Comparison of ENCODE assay signal across 1 cellular context in genomic region chr21:34974162-34974981, GRCh38.
A peak's percentile ranks its signal among the peaks of the same experiment; 100 is the strongest.
TF ChIP-seq lines count a peak whose summit lies in the region.

No MANE protein-coding gene starts in this region.

TF ChIP-seq in HepG2, 621 proteins besides CTCF, POLR2A, EP300 and RAD21 (continued from another document and continues in another):
- TF ChIP-seq, protein P1, sequence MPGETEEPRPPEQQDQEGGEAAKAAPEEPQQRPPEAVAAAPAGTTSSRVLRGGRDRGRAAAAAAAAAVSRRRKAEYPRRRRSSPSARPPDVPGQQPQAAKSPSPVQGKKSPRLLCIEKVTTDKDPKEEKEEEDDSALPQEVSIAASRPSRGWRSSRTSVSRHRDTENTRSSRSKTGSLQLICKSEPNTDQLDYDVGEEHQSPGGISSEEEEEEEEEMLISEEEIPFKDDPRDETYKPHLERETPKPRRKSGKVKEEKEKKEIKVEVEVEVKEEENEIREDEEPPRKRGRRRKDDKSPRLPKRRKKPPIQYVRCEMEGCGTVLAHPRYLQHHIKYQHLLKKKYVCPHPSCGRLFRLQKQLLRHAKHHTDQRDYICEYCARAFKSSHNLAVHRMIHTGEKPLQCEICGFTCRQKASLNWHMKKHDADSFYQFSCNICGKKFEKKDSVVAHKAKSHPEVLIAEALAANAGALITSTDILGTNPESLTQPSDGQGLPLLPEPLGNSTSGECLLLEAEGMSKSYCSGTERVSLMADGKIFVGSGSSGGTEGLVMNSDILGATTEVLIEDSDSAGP (CRISPR knock-in tag; IDR thresholded peaks at IDR 0.05; ENCODE audit: borderline replicate concordance): no peak
- TF ChIP-seq ZEB1 (IDR thresholded peaks at IDR 0.05; ENCODE audit: insufficient replicate concordance, low read depth): no peak
- no peak for TF ChIP-seq SRY (CRISPR knock-in tag; IDR thresholded peaks at IDR 0.05)
- no peak for TF ChIP-seq ZNF652 (CRISPR knock-in tag; IDR thresholded peaks at IDR 0.05; ENCODE audit: borderline replicate concordance, low read depth)
- TF ChIP-seq ZKSCAN1 (IDR thresholded peaks at IDR 0.05; ENCODE audit: low read length): no peak
- TF ChIP-seq, protein P2, sequence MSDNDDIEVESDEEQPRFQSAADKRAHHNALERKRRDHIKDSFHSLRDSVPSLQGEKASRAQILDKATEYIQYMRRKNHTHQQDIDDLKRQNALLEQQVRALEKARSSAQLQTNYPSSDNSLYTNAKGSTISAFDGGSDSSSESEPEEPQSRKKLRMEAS (IDR thresholded peaks at IDR 0.05): 0 out of 2 replicates have a peak, but pooled peaks have one; percentile 21
- no peak for TF ChIP-seq KMT2B (CRISPR knock-in tag; IDR thresholded peaks at IDR 0.05)
- no peak for TF ChIP-seq ZNF549 (CRISPR knock-in tag; IDR thresholded peaks at IDR 0.05)
- no peak for TF ChIP-seq ZNF235 (CRISPR knock-in tag; IDR thresholded peaks at IDR 0.05; ENCODE audit: borderline replicate concordance)
- TF ChIP-seq, protein P3, sequence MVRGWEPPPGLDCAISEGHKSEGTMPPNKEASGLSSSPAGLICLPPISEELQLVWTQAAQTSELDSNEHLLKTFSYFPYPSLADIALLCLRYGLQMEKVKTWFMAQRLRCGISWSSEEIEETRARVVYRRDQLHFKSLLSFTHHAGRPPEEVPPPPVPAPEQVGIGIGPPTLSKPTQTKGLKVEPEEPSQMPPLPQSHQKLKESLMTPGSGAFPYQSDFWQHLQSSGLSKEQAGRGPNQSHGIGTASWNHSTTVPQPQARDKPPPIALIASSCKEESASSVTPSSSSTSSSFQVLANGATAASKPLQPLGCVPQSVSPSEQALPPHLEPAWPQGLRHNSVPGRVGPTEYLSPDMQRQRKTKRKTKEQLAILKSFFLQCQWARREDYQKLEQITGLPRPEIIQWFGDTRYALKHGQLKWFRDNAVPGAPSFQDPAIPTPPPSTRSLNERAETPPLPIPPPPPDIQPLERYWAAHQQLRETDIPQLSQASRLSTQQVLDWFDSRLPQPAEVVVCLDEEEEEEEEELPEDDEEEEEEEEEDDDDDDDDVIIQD (CRISPR knock-in tag; IDR thresholded peaks at IDR 0.05; ENCODE audit: low read depth): no peak
- 0 out of 2 replicates have a peak, but pooled peaks have one; percentile 13 for TF ChIP-seq TBX2 (CRISPR knock-in tag; IDR thresholded peaks at IDR 0.05; ENCODE audit: borderline replicate concordance)
- TF ChIP-seq, protein P4, sequence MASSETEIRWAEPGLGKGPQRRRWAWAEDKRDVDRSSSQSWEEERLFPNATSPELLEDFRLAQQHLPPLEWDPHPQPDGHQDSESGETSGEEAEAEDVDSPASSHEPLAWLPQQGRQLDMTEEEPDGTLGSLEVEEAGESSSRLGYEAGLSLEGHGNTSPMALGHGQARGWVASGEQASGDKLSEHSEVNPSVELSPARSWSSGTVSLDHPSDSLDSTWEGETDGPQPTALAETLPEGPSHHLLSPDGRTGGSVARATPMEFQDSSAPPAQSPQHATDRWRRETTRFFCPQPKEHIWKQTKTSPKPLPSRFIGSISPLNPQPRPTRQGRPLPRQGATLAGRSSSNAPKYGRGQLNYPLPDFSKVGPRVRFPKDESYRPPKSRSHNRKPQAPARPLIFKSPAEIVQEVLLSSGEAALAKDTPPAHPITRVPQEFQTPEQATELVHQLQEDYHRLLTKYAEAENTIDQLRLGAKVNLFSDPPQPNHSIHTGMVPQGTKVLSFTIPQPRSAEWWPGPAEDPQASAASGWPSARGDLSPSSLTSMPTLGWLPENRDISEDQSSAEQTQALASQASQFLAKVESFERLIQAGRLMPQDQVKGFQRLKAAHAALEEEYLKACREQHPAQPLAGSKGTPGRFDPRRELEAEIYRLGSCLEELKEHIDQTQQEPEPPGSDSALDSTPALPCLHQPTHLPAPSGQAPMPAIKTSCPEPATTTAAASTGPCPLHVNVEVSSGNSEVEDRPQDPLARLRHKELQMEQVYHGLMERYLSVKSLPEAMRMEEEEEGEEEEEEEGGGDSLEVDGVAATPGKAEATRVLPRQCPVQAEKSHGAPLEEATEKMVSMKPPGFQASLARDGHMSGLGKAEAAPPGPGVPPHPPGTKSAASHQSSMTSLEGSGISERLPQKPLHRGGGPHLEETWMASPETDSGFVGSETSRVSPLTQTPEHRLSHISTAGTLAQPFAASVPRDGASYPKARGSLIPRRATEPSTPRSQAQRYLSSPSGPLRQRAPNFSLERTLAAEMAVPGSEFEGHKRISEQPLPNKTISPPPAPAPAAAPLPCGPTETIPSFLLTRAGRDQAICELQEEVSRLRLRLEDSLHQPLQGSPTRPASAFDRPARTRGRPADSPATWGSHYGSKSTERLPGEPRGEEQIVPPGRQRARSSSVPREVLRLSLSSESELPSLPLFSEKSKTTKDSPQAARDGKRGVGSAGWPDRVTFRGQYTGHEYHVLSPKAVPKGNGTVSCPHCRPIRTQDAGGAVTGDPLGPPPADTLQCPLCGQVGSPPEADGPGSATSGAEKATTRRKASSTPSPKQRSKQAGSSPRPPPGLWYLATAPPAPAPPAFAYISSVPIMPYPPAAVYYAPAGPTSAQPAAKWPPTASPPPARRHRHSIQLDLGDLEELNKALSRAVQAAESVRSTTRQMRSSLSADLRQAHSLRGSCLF (CRISPR knock-in tag; IDR thresholded peaks at IDR 0.05; ENCODE audit: borderline replicate concordance): no peak
- TF ChIP-seq SALL1 (CRISPR knock-in tag; IDR thresholded peaks at IDR 0.05): no peak
- TF ChIP-seq ZBTB7B (CRISPR knock-in tag; IDR thresholded peaks at IDR 0.05): no peak
- no peak for TF ChIP-seq ZUFSP (CRISPR knock-in tag; IDR thresholded peaks at IDR 0.05; ENCODE audit: borderline replicate concordance)
- TF ChIP-seq ZBTB37 (CRISPR knock-in tag; IDR thresholded peaks at IDR 0.05): no peak
- TF ChIP-seq ZNF556 (CRISPR knock-in tag; IDR thresholded peaks at IDR 0.05; ENCODE audit: borderline replicate concordance): no peak
- TF ChIP-seq HOXA7 (CRISPR knock-in tag; IDR thresholded peaks at IDR 0.05): no peak
- no peak for TF ChIP-seq PCBP2 (optimal IDR thresholded peaks at IDR 0.05; ENCODE audit: low read depth, low read length, poor library complexity, severe bottlenecking)
- TF ChIP-seq ZFP1 (CRISPR knock-in tag; IDR thresholded peaks at IDR 0.05): no peak
- no peak for TF ChIP-seq ARHGAP35 (CRISPR knock-in tag; IDR thresholded peaks at IDR 0.05; ENCODE audit: borderline replicate concordance)
- no peak for TF ChIP-seq SP140L (CRISPR knock-in tag; IDR thresholded peaks at IDR 0.05; ENCODE audit: borderline replicate concordance)
- TF ChIP-seq ZSCAN22 (CRISPR knock-in tag; IDR thresholded peaks at IDR 0.05): no peak
- TF ChIP-seq E2F1 (CRISPR knock-in tag; IDR thresholded peaks at IDR 0.05): no peak
- TF ChIP-seq, protein P5, sequence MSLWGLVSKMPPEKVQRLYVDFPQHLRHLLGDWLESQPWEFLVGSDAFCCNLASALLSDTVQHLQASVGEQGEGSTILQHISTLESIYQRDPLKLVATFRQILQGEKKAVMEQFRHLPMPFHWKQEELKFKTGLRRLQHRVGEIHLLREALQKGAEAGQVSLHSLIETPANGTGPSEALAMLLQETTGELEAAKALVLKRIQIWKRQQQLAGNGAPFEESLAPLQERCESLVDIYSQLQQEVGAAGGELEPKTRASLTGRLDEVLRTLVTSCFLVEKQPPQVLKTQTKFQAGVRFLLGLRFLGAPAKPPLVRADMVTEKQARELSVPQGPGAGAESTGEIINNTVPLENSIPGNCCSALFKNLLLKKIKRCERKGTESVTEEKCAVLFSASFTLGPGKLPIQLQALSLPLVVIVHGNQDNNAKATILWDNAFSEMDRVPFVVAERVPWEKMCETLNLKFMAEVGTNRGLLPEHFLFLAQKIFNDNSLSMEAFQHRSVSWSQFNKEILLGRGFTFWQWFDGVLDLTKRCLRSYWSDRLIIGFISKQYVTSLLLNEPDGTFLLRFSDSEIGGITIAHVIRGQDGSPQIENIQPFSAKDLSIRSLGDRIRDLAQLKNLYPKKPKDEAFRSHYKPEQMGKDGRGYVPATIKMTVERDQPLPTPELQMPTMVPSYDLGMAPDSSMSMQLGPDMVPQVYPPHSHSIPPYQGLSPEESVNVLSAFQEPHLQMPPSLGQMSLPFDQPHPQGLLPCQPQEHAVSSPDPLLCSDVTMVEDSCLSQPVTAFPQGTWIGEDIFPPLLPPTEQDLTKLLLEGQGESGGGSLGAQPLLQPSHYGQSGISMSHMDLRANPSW (CRISPR knock-in tag; IDR thresholded peaks at IDR 0.05; ENCODE audit: borderline replicate concordance): no peak
- TF ChIP-seq, protein P6, sequence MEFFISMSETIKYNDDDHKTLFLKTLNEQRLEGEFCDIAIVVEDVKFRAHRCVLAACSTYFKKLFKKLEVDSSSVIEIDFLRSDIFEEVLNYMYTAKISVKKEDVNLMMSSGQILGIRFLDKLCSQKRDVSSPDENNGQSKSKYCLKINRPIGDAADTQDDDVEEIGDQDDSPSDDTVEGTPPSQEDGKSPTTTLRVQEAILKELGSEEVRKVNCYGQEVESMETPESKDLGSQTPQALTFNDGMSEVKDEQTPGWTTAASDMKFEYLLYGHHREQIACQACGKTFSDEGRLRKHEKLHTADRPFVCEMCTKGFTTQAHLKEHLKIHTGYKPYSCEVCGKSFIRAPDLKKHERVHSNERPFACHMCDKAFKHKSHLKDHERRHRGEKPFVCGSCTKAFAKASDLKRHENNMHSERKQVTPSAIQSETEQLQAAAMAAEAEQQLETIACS (CRISPR knock-in tag; IDR thresholded peaks at IDR 0.05): no peak
- no peak for TF ChIP-seq RBAK (CRISPR knock-in tag; IDR thresholded peaks at IDR 0.05)
- no peak for TF ChIP-seq NKX3-1 (CRISPR knock-in tag; IDR thresholded peaks at IDR 0.05)
- TF ChIP-seq WIZ (CRISPR knock-in tag; IDR thresholded peaks at IDR 0.05): no peak
- TF ChIP-seq ZBTB1 (CRISPR knock-in tag; IDR thresholded peaks at IDR 0.05; ENCODE audit: borderline replicate concordance): no peak
- no peak for TF ChIP-seq LBX2 (CRISPR knock-in tag; IDR thresholded peaks at IDR 0.05; ENCODE audit: borderline replicate concordance)
- TF ChIP-seq ZMYM2 (CRISPR knock-in tag; IDR thresholded peaks at IDR 0.05): no peak
- TF ChIP-seq ZBTB3 (CRISPR knock-in tag; IDR thresholded peaks at IDR 0.05; ENCODE audit: borderline replicate concordance, low read depth): no peak
- no peak for TF ChIP-seq ZNF446 (CRISPR knock-in tag; IDR thresholded peaks at IDR 0.05)
- TF ChIP-seq ATF7 (IDR thresholded peaks at IDR 0.05): no peak
- TF ChIP-seq ATF7 (CRISPR knock-in tag; IDR thresholded peaks at IDR 0.05): no peak
- no peak for TF ChIP-seq RCOR2 (CRISPR knock-in tag; IDR thresholded peaks at IDR 0.05)
- TF ChIP-seq FOSL2 (CRISPR knock-in tag; IDR thresholded peaks at IDR 0.05): no peak
- TF ChIP-seq MEIS1 (CRISPR knock-in tag; IDR thresholded peaks at IDR 0.05; ENCODE audit: borderline replicate concordance): no peak
- TF ChIP-seq, protein P7, sequence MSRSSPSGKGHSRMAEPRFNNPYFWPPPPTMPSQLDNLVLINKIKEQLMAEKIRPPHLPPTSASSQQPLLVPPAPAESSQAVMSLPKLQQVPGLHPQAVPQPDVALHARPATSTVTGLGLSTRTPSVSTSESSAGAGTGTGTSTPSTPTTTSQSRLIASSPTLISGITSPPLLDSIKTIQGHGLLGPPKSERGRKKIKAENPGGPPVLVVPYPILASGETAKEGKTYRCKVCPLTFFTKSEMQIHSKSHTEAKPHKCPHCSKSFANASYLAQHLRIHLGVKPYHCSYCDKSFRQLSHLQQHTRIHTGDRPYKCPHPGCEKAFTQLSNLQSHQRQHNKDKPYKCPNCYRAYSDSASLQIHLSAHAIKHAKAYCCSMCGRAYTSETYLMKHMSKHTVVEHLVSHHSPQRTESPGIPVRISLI (CRISPR knock-in tag; IDR thresholded peaks at IDR 0.05; ENCODE audit: borderline replicate concordance): peak; percentile 58; the same call in 1 of the 2 replicates
- TF ChIP-seq HNF4A (CRISPR knock-in tag; IDR thresholded peaks at IDR 0.05): peak; percentile 68
- no peak for TF ChIP-seq MAF1 (CRISPR knock-in tag; IDR thresholded peaks at IDR 0.05; ENCODE audit: borderline replicate concordance)
- no peak for TF ChIP-seq RARG (CRISPR knock-in tag; IDR thresholded peaks at IDR 0.05; ENCODE audit: low read depth)
